ENCODE assay signal across 21 cellular contexts in the genomic region with DNA sequence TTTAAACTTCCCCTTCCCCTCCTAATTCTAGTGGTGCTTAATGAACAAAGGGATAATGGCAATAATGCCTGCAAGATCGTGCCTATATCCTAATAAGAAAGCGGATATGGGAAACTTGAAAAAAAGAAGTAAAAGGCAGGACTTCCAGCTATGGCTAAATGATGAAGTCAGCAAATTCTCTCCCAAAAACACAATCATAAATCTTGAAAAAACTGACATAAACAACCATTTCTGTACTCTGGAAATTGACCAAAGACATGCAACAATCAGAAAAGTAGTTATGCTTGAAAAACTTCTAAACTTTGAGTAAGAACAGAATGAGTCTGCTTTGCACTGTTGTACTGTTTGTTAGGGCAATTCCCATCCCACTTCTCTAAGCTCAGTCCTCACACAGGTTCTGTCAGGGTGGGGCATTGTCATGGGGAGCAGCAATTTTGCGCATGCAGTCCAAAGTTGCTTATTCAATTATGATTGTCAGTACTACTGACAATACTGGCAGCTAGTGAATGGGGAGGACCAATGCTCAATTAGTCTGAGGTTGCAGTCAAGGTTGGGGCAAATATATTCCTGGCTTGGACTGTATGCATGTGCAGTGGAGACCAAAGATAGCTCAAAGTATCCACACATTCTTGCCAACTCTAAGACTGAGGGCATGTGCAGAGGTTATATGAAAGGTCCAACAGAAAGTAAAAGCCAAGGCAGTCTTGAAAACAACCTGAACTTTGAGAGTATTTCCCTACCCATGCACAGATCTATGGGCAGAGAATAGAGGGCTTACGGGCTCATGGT. TPM values are rescaled to one million over a fixed set of nuclear protein-coding genes. Genes with fewer than 3 reads are reported as not detected.
"Had no signal": no experiment of that assay in that cellular context is flagged by ENCODE, and none has a peak within 500 bp of the region (broad histone marks: within the 10 kb centered on the region; RNA-seq: fewer than 3 reads in every experiment).

No MANE protein-coding gene starts in this region.

- DNase-seq: activated CD4-positive, alpha-beta memory T cell treated with anti-CD3 and anti-CD28 coated beads, Interleukin-2, amount 10 ng/mL, durations not matched to agents 7 days and 5 days; activated CD4-positive, alpha-beta T cell treated with anti-CD3 and anti-CD28 coated beads for 48 hours; activated CD4-positive, CD25-positive, alpha-beta regulatory T cell; activated CD8-positive, alpha-beta memory T cell treated with anti-CD3 and anti-CD28 coated beads, Interleukin-2, amount 10 ng/mL, durations not matched to agents 7 days and 5 days; activated naive CD4-positive, alpha-beta T cell treated with Interleukin-2 at 50 U/mL for 16 hours; activated T-cell treated with anti-CD3 and anti-CD28 coated beads, Interleukin-2, amount 50 U/mL, for 1 hour; anterior cingulate cortex; colonic mucosa; effector CD4-positive, alpha-beta T cell; foreskin fibroblast; hypothalamus; naive B cell; stimulated activated CD4-positive, alpha-beta T cell treated with anti-CD3 and anti-CD28 coated beads, Interleukin-15, amount 100 ng/mL, for 24 hours; stimulated activated CD4-positive, alpha-beta T cell treated with anti-CD3 and anti-CD28 coated beads, Interleukin-2, amount 100 ng/mL, for 48 hours; stimulated activated naive CD8-positive, alpha-beta T cell treated with anti-CD3 and anti-CD28 coated beads, Interleukin-15, amount 100 ng/mL, for 72 hours; T-helper 1 cell; T-helper 9 cell had no signal

- H3K27me3 ChIP-seq: colonic mucosa, esophagus muscularis mucosa had no signal

- H3K36me3 ChIP-seq: colonic mucosa, esophagus muscularis mucosa had no signal

- H3K4me3 ChIP-seq: colonic mucosa, esophagus muscularis mucosa, skin epidermis had no signal

- ATAC-seq: activated CD8-positive, alpha-beta memory T cell treated with anti-CD3 and anti-CD28 coated beads, Interleukin-2, amount 10 ng/mL, durations not matched to agents 7 days and 5 days; left lobe of liver; stimulated activated naive CD8-positive, alpha-beta T cell treated with anti-CD3 and anti-CD28 coated beads, Interleukin-15, amount 100 ng/mL, for 72 hours had no signal

- H3K27ac ChIP-seq: colonic mucosa, esophagus muscularis mucosa had no signal

- H3K9me3 ChIP-seq: colonic mucosa had no signal

- H3K4me1 ChIP-seq: colonic mucosa had no signal

RNA-seq across cellular contexts. Expression of gene ARHGAP22, which starts 34.1 kb away (rescaled TPM):
- total RNA-seq: activated CD8-positive, alpha-beta memory T cell treated with anti-CD3 and anti-CD28 coated beads, Interleukin-2, amount 10 ng/mL, durations not matched to agents 7 days and 5 days had no signal

RNA-seq across cellular contexts. Expression of gene WDFY4, which starts 45.7 kb away (rescaled TPM):
- total RNA-seq: neural crest cell had no signal
